8 cellular contexts compared by ENCODE assay signal in the genomic region with DNA sequence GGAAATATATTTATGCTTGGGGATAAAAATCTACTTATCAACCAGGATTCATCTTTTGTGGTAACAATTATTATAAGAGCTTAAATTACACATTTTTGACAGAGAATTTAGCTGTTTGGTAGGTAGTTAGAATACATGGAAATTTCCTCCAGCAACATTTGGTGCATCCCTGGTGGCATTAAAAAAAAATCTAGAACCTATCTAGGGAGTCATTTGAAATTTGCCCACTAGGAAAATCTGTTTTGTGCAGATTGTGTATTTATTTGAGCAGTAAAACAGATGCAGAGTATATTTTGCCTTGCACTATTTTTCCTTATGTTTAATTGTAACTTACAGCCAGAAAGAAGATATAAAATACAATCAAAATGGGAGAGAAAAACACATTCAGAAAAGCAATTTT.
"Had no signal": no experiment of that assay in that cellular context is flagged by ENCODE, and none has a peak within 500 bp of the region (broad histone marks: within the 10 kb centered on the region; RNA-seq: fewer than 3 reads in every experiment).

No MANE protein-coding gene starts in this region.

- DNase-seq: GM23248, GOT3, H7, H9, HCEC 1CT, HFFc6 had no signal

- ATAC-seq: GM23338, HCT116 had no signal
